10 cellular contexts compared by ENCODE assay signal in genomic region chr2:54757496-54757895, GRCh38. TPM values are rescaled to one million over a fixed set of nuclear protein-coding genes. Genes with fewer than 3 reads are reported as not detected.
DNase-seq lines count a peak whose midpoint lies in the region; ATAC-seq and TF ChIP-seq lines count a peak whose summit lies in the region.
"Had no signal": no experiment of that assay in that cellular context is flagged by ENCODE, and none has a peak within 500 bp of the region (broad histone marks: within the 10 kb centered on the region; RNA-seq: fewer than 3 reads in every experiment).

No MANE protein-coding gene starts in this region.

- H3K9me3 ChIP-seq in suprapubic skin, result no peaks in the 10 kb centered on the region
- H3K9me3 ChIP-seq: body of pancreas had no signal

- peak; percentile 62 for ATAC-seq in stimulated activated effector memory CD8-positive, alpha-beta T cell treated with anti-CD3 and anti-CD28 coated beads, Interleukin-12 subunit alpha, Interleukin-12 subunit beta, amount 100 ng/mL, for 72 hours
- ATAC-seq in natural killer cell treated with Interleukin-12 subunit alpha and Interleukin-12 subunit beta and Interleukin-15 and Interleukin-18, amount 100 ng/mL, for 72 hours, result no peak
- ATAC-seq: body of pancreas had no signal

- no peak overlapping the region for H3K4me3 Mint-ChIP-seq in activated naive CD4-positive, alpha-beta T cell treated with anti-CD3 and anti-CD28 coated beads for 36 hours
- H3K4me3 Mint-ChIP-seq in stimulated activated effector memory CD8-positive, alpha-beta T cell treated with anti-CD3 and anti-CD28 coated beads, Interleukin-12 subunit alpha, Interleukin-12 subunit beta, amount 100 ng/mL, for 72 hours, result no peak overlapping the region
- H3K4me3 Mint-ChIP-seq in natural killer cell treated with Interleukin-12 subunit alpha and Interleukin-12 subunit beta and Interleukin-15 and Interleukin-18, amount 100 ng/mL, for 72 hours, result no peak overlapping the region

- no peak overlapping the region for H3K27ac Mint-ChIP-seq in activated naive CD4-positive, alpha-beta T cell treated with anti-CD3 and anti-CD28 coated beads for 36 hours
- no peak overlapping the region for H3K27ac Mint-ChIP-seq in stimulated activated effector memory CD8-positive, alpha-beta T cell treated with anti-CD3 and anti-CD28 coated beads, Interleukin-12 subunit alpha, Interleukin-12 subunit beta, amount 100 ng/mL, for 72 hours
- no peak overlapping the region for H3K27ac Mint-ChIP-seq in natural killer cell treated with Interleukin-12 subunit alpha and Interleukin-12 subunit beta and Interleukin-15 and Interleukin-18, amount 100 ng/mL, for 72 hours
- H3K27ac Mint-ChIP-seq: stimulated activated naive CD8-positive, alpha-beta T cell treated with anti-CD3 and anti-CD28 coated beads, Interleukin-15, Interleukin-2, amounts not matched to agents 100 ng/mL and 50 ng/mL, for 24 hours had no signal

- no peak overlapping the region for H3K27ac ChIP-seq in suprapubic skin
- H3K27ac ChIP-seq: body of pancreas had no signal

- no peaks in the 10 kb centered on the region for H3K27me3 Mint-ChIP-seq in activated naive CD4-positive, alpha-beta T cell treated with anti-CD3 and anti-CD28 coated beads for 36 hours (ENCODE audit: low read depth)
- peaks cover 14 to 17% of the 10 kb centered on the region in 2 donors for H3K27me3 Mint-ChIP-seq in natural killer cell treated with Interleukin-12 subunit alpha and Interleukin-12 subunit beta and Interleukin-15 and Interleukin-18, amount 100 ng/mL, for 72 hours
- H3K27me3 Mint-ChIP-seq: stimulated activated naive CD8-positive, alpha-beta T cell treated with anti-CD3 and anti-CD28 coated beads, Interleukin-15, Interleukin-2, amounts not matched to agents 100 ng/mL and 50 ng/mL, for 24 hours had no signal

- no peaks in the 10 kb centered on the region for H3K9me3 Mint-ChIP-seq in activated naive CD4-positive, alpha-beta T cell treated with anti-CD3 and anti-CD28 coated beads for 36 hours
- H3K9me3 Mint-ChIP-seq in stimulated activated effector memory CD8-positive, alpha-beta T cell treated with anti-CD3 and anti-CD28 coated beads, Interleukin-12 subunit alpha, Interleukin-12 subunit beta, amount 100 ng/mL, for 72 hours, result peaks cover under 1% of the 10 kb centered on the region
- no peaks in the 10 kb centered on the region for H3K9me3 Mint-ChIP-seq in natural killer cell treated with Interleukin-12 subunit alpha and Interleukin-12 subunit beta and Interleukin-15 and Interleukin-18, amount 100 ng/mL, for 72 hours
- H3K9me3 Mint-ChIP-seq: stimulated activated naive CD8-positive, alpha-beta T cell treated with anti-CD3 and anti-CD28 coated beads, Interleukin-15, Interleukin-2, amounts not matched to agents 100 ng/mL and 50 ng/mL, for 24 hours had no signal

- CTCF ChIA-PET in activated naive CD4-positive, alpha-beta T cell treated with anti-CD3 and anti-CD28 coated beads for 36 hours (lab: Charles Lee), result interaction anchor here (0.8 to 1.3 kb wide), 2 partner anchors 20 to 82 kb away, joined by 3 read pairs; no protein-coding TSS in a partner anchor

- TF ChIP-seq EP300 in suprapubic skin (IDR thresholded peaks at IDR 0.05), result no peak

- intact Hi-C loops in activated naive CD4-positive, alpha-beta T cell treated with anti-CD3 and anti-CD28 coated beads for 36 hours (cut with micrococcal nuclease), result no loop called here

- H3K27me3 ChIP-seq in suprapubic skin, result no peaks in the 10 kb centered on the region
- H3K27me3 ChIP-seq: body of pancreas had no signal

- 75% methylated on average over 4 of the region's 4 CpGs for WGBS in suprapubic skin

- peaks cover 11% of the 10 kb centered on the region for H3K4me1 Mint-ChIP-seq in activated naive CD4-positive, alpha-beta T cell treated with anti-CD3 and anti-CD28 coated beads for 36 hours (ENCODE audit: low read depth)
- peaks cover 11% of the 10 kb centered on the region for H3K4me1 Mint-ChIP-seq in stimulated activated effector memory CD8-positive, alpha-beta T cell treated with anti-CD3 and anti-CD28 coated beads, Interleukin-12 subunit alpha, Interleukin-12 subunit beta, amount 100 ng/mL, for 72 hours
- H3K4me1 Mint-ChIP-seq in natural killer cell treated with Interleukin-12 subunit alpha and Interleukin-12 subunit beta and Interleukin-15 and Interleukin-18, amount 100 ng/mL, for 72 hours (ENCODE audit: low read depth in 2 of 2), result no peaks in the 10 kb centered on the region

- no peaks in the 10 kb centered on the region for H3K36me3 Mint-ChIP-seq in activated naive CD4-positive, alpha-beta T cell treated with anti-CD3 and anti-CD28 coated beads for 36 hours (ENCODE audit: low read depth)
- no peaks in the 10 kb centered on the region for H3K36me3 Mint-ChIP-seq in stimulated activated effector memory CD8-positive, alpha-beta T cell treated with anti-CD3 and anti-CD28 coated beads, Interleukin-12 subunit alpha, Interleukin-12 subunit beta, amount 100 ng/mL, for 72 hours
- H3K36me3 Mint-ChIP-seq in natural killer cell treated with Interleukin-12 subunit alpha and Interleukin-12 subunit beta and Interleukin-15 and Interleukin-18, amount 100 ng/mL, for 72 hours, result no peaks in the 10 kb centered on the region

- TF ChIP-seq CTCF in choroid plexus epithelial cell (conservative IDR thresholded peaks at IDR 0.05; ENCODE audit: low read depth, low read length) (no peak), suprapubic skin (IDR thresholded peaks at IDR 0.05) (no peak)

- no peaks in the 10 kb centered on the region for H3K36me3 ChIP-seq in suprapubic skin

- TF ChIP-seq POLR2A in suprapubic skin (IDR thresholded peaks at IDR 0.05), result no peak

- peaks cover 5% of the 10 kb centered on the region for H3K4me1 ChIP-seq in suprapubic skin
- H3K4me1 ChIP-seq: body of pancreas had no signal

- H3K4me3 ChIP-seq in choroid plexus epithelial cell (ENCODE audit: low read depth, low read length), result no peak overlapping the region
- H3K4me3 ChIP-seq in suprapubic skin, result no peak overlapping the region
- H3K4me3 ChIP-seq: body of pancreas had no signal

- DNase-seq in activated naive CD4-positive, alpha-beta T cell treated with anti-CD3 and anti-CD28 coated beads for 36 hours, result peak; percentile 28
- DNase-seq in activated naive CD4-positive, alpha-beta T cell (lab: John Stamatoyannopoulos, UW), result no peak
- DNase-seq in LHCN-M2 (ENCODE audit: low read depth) (peak; percentile 28), choroid plexus epithelial cell (ENCODE audit: low read depth) (peak; percentile 5), suprapubic skin (ENCODE audit: low spot score in 2 of 2) (no peak), NCI-H2029 treated with DMSO at 0.1 percent for 48 hours (lab: John Stamatoyannopoulos, UW) (no peak)
- DNase-seq in stimulated activated effector memory CD8-positive, alpha-beta T cell treated with anti-CD3 and anti-CD28 coated beads, Interleukin-12 subunit alpha, Interleukin-12 subunit beta, amount 100 ng/mL, for 72 hours (ENCODE audit: low spot score in 2 of 2), result no peak
- no peak for DNase-seq in natural killer cell treated with Interleukin-12 subunit alpha and Interleukin-12 subunit beta and Interleukin-15 and Interleukin-18, amount 100 ng/mL, for 72 hours (ENCODE audit: low spot score)
- DNase-seq: body of pancreas had no signal

RNA-seq across cellular contexts. Expression of gene EML6, which starts 34.0 kb away (rescaled TPM):
- total RNA-seq in activated naive CD4-positive, alpha-beta T cell treated with anti-CD3 and anti-CD28 coated beads for 36 hours, result under 1 TPM; 0.38 to 0.49 TPM
- total RNA-seq in LHCN-M2 (2014; rRNA removed) (0.32 and 0.34 TPM in 2 replicates), suprapubic skin (10 to 100 TPM in 1 of 4 donors, 1 to 10 TPM in 3; 2.3 to 15.1 (median 4.1) TPM)
- 0.17 TPM for polyA plus RNA-seq in LHCN-M2 (2012)
- total RNA-seq in natural killer cell treated with Interleukin-12 subunit alpha and Interleukin-12 subunit beta and Interleukin-15 and Interleukin-18, amount 100 ng/mL, for 72 hours, result 1 to 10 TPM; 1.0 to 1.1 TPM

Comparison
In these comparisons a context has a peak if more than half of its experiments do, and no peak if none do; other contexts are left out.
1. DNase-seq: peak in activated naive CD4-positive, alpha-beta T cell treated with anti-CD3 and anti-CD28 coated beads for 36 hours (single experiment), LHCN-M2 (single experiment) and choroid plexus epithelial cell (single experiment); none in activated naive CD4-positive, alpha-beta T cell (0 of 4), stimulated activated effector memory CD8-positive, alpha-beta T cell treated with anti-CD3 and anti-CD28 coated beads, Interleukin-12 subunit alpha, Interleukin-12 subunit beta, amount 100 ng/mL, for 72 hours (0 of 2), suprapubic skin (0 of 2), natural killer cell treated with Interleukin-12 subunit alpha and Interleukin-12 subunit beta and Interleukin-15 and Interleukin-18, amount 100 ng/mL, for 72 hours (single experiment) and NCI-H2029 treated with DMSO at 0.1 percent for 48 hours (single experiment).